18 cellular contexts compared by ENCODE assay signal in the genomic region with DNA sequence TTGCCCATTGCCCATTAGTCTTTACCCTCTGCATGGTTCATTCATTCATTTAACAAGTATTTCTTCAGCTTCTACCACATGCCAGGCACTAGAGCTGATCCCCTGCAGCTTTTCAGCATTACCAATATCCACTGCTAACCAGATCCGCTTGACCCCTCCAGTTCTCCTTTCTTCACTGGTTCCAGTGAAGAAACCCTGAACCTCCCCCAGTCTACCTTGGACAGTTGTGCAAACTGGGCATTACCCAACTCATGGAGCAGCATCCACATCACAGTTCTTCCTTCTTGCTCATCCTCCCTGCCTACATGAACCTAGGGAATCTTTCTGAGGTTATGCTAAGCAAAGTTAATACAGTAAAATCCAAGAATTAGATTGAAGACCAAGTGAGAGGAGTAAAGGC.
DNase-seq lines count a peak whose midpoint lies in the region; ATAC-seq and TF ChIP-seq lines count a peak whose summit lies in the region.
"Had no signal": no experiment of that assay in that cellular context is flagged by ENCODE, and none has a peak within 500 bp of the region (broad histone marks: within the 10 kb centered on the region; RNA-seq: fewer than 3 reads in every experiment).

No MANE protein-coding gene starts in this region.

- intact Hi-C loops in natural killer cell (cut with micrococcal nuclease) (no loop called here), left cardiac atrium (cut with DNase I) (no loop called here)

- no peaks in the 10 kb centered on the region for H3K9me3 Mint-ChIP-seq in natural killer cell treated with Interleukin-12 subunit alpha and Interleukin-12 subunit beta and Interleukin-15 and Interleukin-18, amount 100 ng/mL, for 72 hours
- no peaks in the 10 kb centered on the region for H3K9me3 Mint-ChIP-seq in natural killer cell

- H3K4me1 Mint-ChIP-seq in natural killer cell treated with Interleukin-12 subunit alpha and Interleukin-12 subunit beta and Interleukin-15 and Interleukin-18, amount 100 ng/mL, for 72 hours (ENCODE audit: low read depth in 2 of 2): peaks cover 18 to 25% of the 10 kb centered on the region in 2 donors
- H3K4me1 Mint-ChIP-seq in natural killer cell: peaks cover 7 to 8% of the 10 kb centered on the region in 2 donors

- no peak overlapping the region for H3K4me2 ChIP-seq in hepatocyte

- H3K27ac Mint-ChIP-seq in natural killer cell treated with Interleukin-12 subunit alpha and Interleukin-12 subunit beta and Interleukin-15 and Interleukin-18, amount 100 ng/mL, for 72 hours: peak overlapping the region; percentile 62 to 65
- no peak overlapping the region for H3K27ac Mint-ChIP-seq in natural killer cell
- H3K27ac Mint-ChIP-seq: HFFc6 had no signal

- H3K79me2 ChIP-seq in hepatocyte: no peaks in the 10 kb centered on the region

- TF ChIP-seq CTCF in natural killer cell (IDR thresholded peaks at IDR 0.05): no peak
- no peak for TF ChIP-seq CTCF in WERI-Rb-1 (IDR thresholded peaks at IDR 0.05; ENCODE audit: low read depth, low read length)
- TF ChIP-seq CTCF in hepatocyte (IDR thresholded peaks at IDR 0.05; ENCODE audit: poor library complexity): no peak

- no peak overlapping the region for H2AFZ ChIP-seq in hepatocyte

- H3K36me3 ChIP-seq in WERI-Rb-1 (no peaks in the 10 kb centered on the region), hepatocyte (replicated peaks; ENCODE audit: insufficient read depth, low read depth) (no peaks in the 10 kb centered on the region)

- no peaks in the 10 kb centered on the region for H3K27me3 ChIP-seq in WERI-Rb-1 (ENCODE audit: insufficient read depth, low read depth, severe bottlenecking)
- no peaks in the 10 kb centered on the region for H3K27me3 ChIP-seq in hepatocyte

- peak overlapping the region; percentile 61 for H3K4me3 Mint-ChIP-seq in natural killer cell treated with Interleukin-12 subunit alpha and Interleukin-12 subunit beta and Interleukin-15 and Interleukin-18, amount 100 ng/mL, for 72 hours
- no peak overlapping the region for H3K4me3 Mint-ChIP-seq in natural killer cell

- no peak overlapping the region for H3K27ac ChIP-seq in WERI-Rb-1
- no peak overlapping the region for H3K27ac ChIP-seq in hepatocyte
- H3K27ac ChIP-seq: C4-2B had no signal

- H3K4me3 ChIP-seq in WERI-Rb-1 (ENCODE audit: low read depth, low read length): no peak overlapping the region
- no peak overlapping the region for H3K4me3 ChIP-seq in hepatocyte

- DNase-seq in natural killer cell treated with Interleukin-12 subunit alpha and Interleukin-12 subunit beta and Interleukin-15 and Interleukin-18, amount 100 ng/mL, for 72 hours (ENCODE audit: low spot score): no peak
- DNase-seq in natural killer cell (no peak), SKM-1 (lab: John Stamatoyannopoulos, UW; ENCODE audit: unreplicated experiment) (peak; percentile 43), left lobe of liver (ENCODE audit: low spot score) (no peak), WERI-Rb-1 (no peak), left cardiac atrium (no peak), hepatocyte (ENCODE audit: low spot score) (no peak), NCI-H82 treated with DMSO at 0.1 percent for 48 hours (lab: John Stamatoyannopoulos, UW; ENCODE audit: unreplicated experiment) (no peak)
- DNase-seq: COR-L47, HFFc6, KG1, NCI-H1105 treated with DMSO at 0.1 percent for 48 hours, NCI-H187, NCI-H226, NCI-H524 treated with DMSO at 0.1 percent for 48 hours, OCI-M1, SHP77 treated with DMSO at 0.1 percent for 48 hours had no signal

- peaks cover 13 to 15% of the 10 kb centered on the region in 2 donors for H3K27me3 Mint-ChIP-seq in natural killer cell treated with Interleukin-12 subunit alpha and Interleukin-12 subunit beta and Interleukin-15 and Interleukin-18, amount 100 ng/mL, for 72 hours
- peaks cover 10 to 31% of the 10 kb centered on the region in 2 donors for H3K27me3 Mint-ChIP-seq in natural killer cell (ENCODE audit: low read depth in 2 of 2)

- no peak for ATAC-seq in natural killer cell treated with Interleukin-12 subunit alpha and Interleukin-12 subunit beta and Interleukin-15 and Interleukin-18, amount 100 ng/mL, for 72 hours
- ATAC-seq in natural killer cell: no peak
- ATAC-seq in left lobe of liver: peak; percentile 46
- no peak for ATAC-seq in left cardiac atrium

- H4K20me1 ChIP-seq in hepatocyte (ENCODE audit: insufficient read depth, poor library complexity, severe bottlenecking): no peaks in the 10 kb centered on the region

- peaks cover 8% of the 10 kb centered on the region for H3K4me1 ChIP-seq in hepatocyte (ENCODE audit: insufficient read depth)

- no peaks in the 10 kb centered on the region for H3K9me3 ChIP-seq in WERI-Rb-1 (ENCODE audit: severe bottlenecking)
- H3K9me3 ChIP-seq in hepatocyte (ENCODE audit: low read depth): no peaks in the 10 kb centered on the region

- H3K9me2 ChIP-seq in hepatocyte (replicated peaks; ENCODE audit: insufficient read depth): no peaks in the 10 kb centered on the region

- 97% methylated on average over 1 of the region's 1 CpG for WGBS in hepatocyte (ENCODE audit: low lambda C conversion rate, missing lambda C conversion rate)

- H3K36me3 Mint-ChIP-seq in natural killer cell treated with Interleukin-12 subunit alpha and Interleukin-12 subunit beta and Interleukin-15 and Interleukin-18, amount 100 ng/mL, for 72 hours: no peaks in the 10 kb centered on the region
- no peaks in the 10 kb centered on the region for H3K36me3 Mint-ChIP-seq in natural killer cell

Comparison
In these comparisons a context has a peak if more than half of its experiments do, and no peak if none do; other contexts are left out.
1. H3K27ac Mint-ChIP-seq: peak in natural killer cell treated with Interleukin-12 subunit alpha and Interleukin-12 subunit beta and Interleukin-15 and Interleukin-18, amount 100 ng/mL, for 72 hours (2 of 2); none in natural killer cell (0 of 2).